ENCODE assay signal across 8 cellular contexts in the genomic region with DNA sequence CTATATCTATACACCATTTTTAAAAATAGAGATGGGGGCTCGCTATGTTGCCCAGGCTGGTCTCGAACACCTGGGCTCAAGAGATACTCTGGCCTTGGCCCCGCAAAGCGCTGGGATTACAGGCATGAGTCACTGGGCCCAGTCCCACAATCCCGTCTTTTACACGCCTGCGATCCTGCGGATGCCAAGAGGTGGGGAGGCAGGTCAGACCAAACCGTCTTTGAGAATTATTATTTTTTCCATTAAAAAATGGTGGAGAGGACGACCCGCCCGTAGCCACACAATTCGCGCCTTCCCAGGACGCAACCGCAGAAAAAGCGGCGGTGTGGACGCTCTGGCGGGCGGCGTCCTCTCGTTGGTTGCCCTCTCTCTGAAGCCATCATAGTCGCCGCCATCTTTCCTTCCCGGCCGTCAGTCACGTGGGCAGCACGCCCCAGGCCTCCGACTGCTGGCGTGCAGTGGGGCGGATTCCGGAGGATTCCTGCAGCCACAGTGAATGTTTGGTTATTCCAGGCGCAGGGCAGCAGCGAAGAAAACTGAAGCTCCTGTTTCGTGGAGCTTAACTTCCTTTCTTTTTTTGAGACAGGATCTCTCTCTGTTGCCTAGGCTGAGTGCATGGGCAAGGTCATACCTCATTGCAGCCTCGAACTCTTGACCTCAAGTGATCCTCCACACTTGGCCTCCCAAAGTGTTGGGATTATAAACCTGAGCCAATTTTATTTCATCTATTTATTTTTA. TPM values are rescaled to one million over a fixed set of nuclear protein-coding genes. Genes with fewer than 3 reads are reported as not detected.
DNase-seq lines count a peak whose midpoint lies in the region; TF ChIP-seq lines count a peak whose summit lies in the region.

No MANE protein-coding gene starts in this region.

- H3K4me1 ChIP-seq in HEK293 (ENCODE audit: control insufficient read depth, insufficient read depth, low read length) (peaks cover 9% of the 10 kb centered on the region), liver (ENCODE audit: control insufficient read depth in 4 of 4, insufficient read depth in 4 of 4, low read length in 3 of 4) (peaks cover 13 to 37% (median 25%) of the 10 kb centered on the region in 4 donors)

- CTCF ChIA-PET in HEK293 (lab: Yijun Ruan, JAX), result interaction anchor here (0.6 to 2.4 kb wide), 5 partner anchors 15 to 355 kb away, joined by 3 to 14 read pairs (median 3); a partner anchor contains a TSS

- no peaks in the 10 kb centered on the region for H3K27me3 ChIP-seq in liver (ENCODE audit: control insufficient read depth in 4 of 4, insufficient read depth in 4 of 4, low read length in 3 of 4)

- H3K9me3 ChIP-seq in HEK293 (ENCODE audit: control insufficient read depth, insufficient read depth, low read depth, low read length) (no peaks in the 10 kb centered on the region), liver (ENCODE audit: control insufficient read depth in 4 of 4, low read length in 3 of 4) (no peaks in the 10 kb centered on the region)

- peak in 1 of 2 donors; percentile 48 for TF ChIP-seq RAD21 in liver (IDR thresholded peaks at IDR 0.05)

- H3K4me3 ChIP-seq in HEK293 (ENCODE audit: low read depth, low read length) (peak overlapping the region; percentile 28), liver (ENCODE audit: low read depth in 1 of 3, low read length in 3 of 3) (peak overlapping the region in 2 of 3 donors; percentile 34 to 41)

- H3K27ac ChIP-seq in HEK293 (ENCODE audit: extremely low read depth, low read depth, low read length), result peak overlapping the region; percentile 91
- H3K27ac ChIP-seq in liver (ENCODE audit: low read depth in 1 of 2, low read length in 2 of 2), result peak overlapping the region; percentile 42 to 83

- TF ChIP-seq CTCF in HEK293 (tag by site-specific recombination; IDR thresholded peaks at IDR 0.05), result no peak
- no peak for TF ChIP-seq CTCF in liver (IDR thresholded peaks at IDR 0.05; ENCODE audit: low read depth, low read length, missing input control)

- 21% methylated on average over 37 of the region's 37 CpGs for WGBS in liver

- H3K36me3 ChIP-seq in HEK293 (ENCODE audit: control insufficient read depth in 2 of 2, insufficient read depth in 1 of 2, low read length in 2 of 2) (no peaks in the 10 kb centered on the region), liver (ENCODE audit: control insufficient read depth in 4 of 4, insufficient read depth in 3 of 4, low read depth in 1 of 4, low read length in 3 of 4) (no peaks in the 10 kb centered on the region)

- DNase-seq in DMS153 (lab: John Stamatoyannopoulos, UW), result peak; percentile 81
- DNase-seq in NCI-H345 (lab: John Stamatoyannopoulos, UW), result peak; percentile 84
- peak; percentile 81 to 84 for DNase-seq in activated CD4-positive, alpha-beta T cell treated with anti-CD3 and anti-CD28 coated beads, Interleukin-2, amount 50 U/mL, for 48 hours
- peak; percentile 95 for DNase-seq in dermis blood vessel endothelial cell
- peak; percentile 83 for DNase-seq in stimulated activated CD4-positive, alpha-beta T cell treated with anti-CD3 and anti-CD28 coated beads, Interleukin-2, amount 100 ng/mL, for 24 hours
- no peak for DNase-seq in KG1 (lab: John Stamatoyannopoulos, UW)

- peak overlapping the region in 1 of 2 donors; percentile 63 for H3K9ac ChIP-seq in liver (ENCODE audit: low read depth in 1 of 2, low read length in 2 of 2)

- POLR2A ChIA-PET in HEK293 (lab: Yijun Ruan, JAX), result interaction anchor here (2.4 to 2.8 kb wide), 2 partner anchors 10 to 131 kb away, joined by 12 to 13 read pairs; a partner anchor contains a TSS

TF ChIP-seq in HEK293, 187 proteins besides CTCF, POLR2A, EP300 and RAD21 (continues in another document):
- TF ChIP-seq ZNF792 (tag by site-specific recombination; IDR thresholded peaks at IDR 0.05) (no peak), ZNF211 (tag by site-specific recombination; IDR thresholded peaks at IDR 0.05; ENCODE audit: low read depth) (no peak), ZNF48 (tag by site-specific recombination; IDR thresholded peaks at IDR 0.05) (no peak), ZNF155 (tag by site-specific recombination; IDR thresholded peaks at IDR 0.05) (no peak), SP3 (tag by site-specific recombination; IDR thresholded peaks at IDR 0.05) (peak; percentile 92), ZNF777 (tag by site-specific recombination; IDR thresholded peaks at IDR 0.05; ENCODE audit: borderline replicate concordance) (no peak), ZNF416 (tag by site-specific recombination; IDR thresholded peaks at IDR 0.05) (no peak), ZNF169 (tag by site-specific recombination; IDR thresholded peaks at IDR 0.05) (no peak), ZNF544 (tag by site-specific recombination; IDR thresholded peaks at IDR 0.05) (no peak), KLF16 (tag by site-specific recombination; IDR thresholded peaks at IDR 0.05) (peak; percentile 95), ZNF324 (tag by site-specific recombination; IDR thresholded peaks at IDR 0.05) (peak; percentile 98), ZNF112 (tag by site-specific recombination; IDR thresholded peaks at IDR 0.05) (no peak), ZBTB8A (tag by site-specific recombination; IDR thresholded peaks at IDR 0.05) (peak; percentile 67), SALL2 (tag by site-specific recombination; IDR thresholded peaks at IDR 0.05; ENCODE audit: borderline replicate concordance) (no peak)
- TF ChIP-seq, protein P1, sequence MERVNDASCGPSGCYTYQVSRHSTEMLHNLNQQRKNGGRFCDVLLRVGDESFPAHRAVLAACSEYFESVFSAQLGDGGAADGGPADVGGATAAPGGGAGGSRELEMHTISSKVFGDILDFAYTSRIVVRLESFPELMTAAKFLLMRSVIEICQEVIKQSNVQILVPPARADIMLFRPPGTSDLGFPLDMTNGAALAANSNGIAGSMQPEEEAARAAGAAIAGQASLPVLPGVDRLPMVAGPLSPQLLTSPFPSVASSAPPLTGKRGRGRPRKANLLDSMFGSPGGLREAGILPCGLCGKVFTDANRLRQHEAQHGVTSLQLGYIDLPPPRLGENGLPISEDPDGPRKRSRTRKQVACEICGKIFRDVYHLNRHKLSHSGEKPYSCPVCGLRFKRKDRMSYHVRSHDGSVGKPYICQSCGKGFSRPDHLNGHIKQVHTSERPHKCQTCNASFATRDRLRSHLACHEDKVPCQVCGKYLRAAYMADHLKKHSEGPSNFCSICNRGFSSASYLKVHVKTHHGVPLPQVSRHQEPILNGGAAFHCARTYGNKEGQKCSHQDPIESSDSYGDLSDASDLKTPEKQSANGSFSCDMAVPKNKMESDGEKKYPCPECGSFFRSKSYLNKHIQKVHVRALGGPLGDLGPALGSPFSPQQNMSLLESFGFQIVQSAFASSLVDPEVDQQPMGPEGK (tag by site-specific recombination; IDR thresholded peaks at IDR 0.05), result peak; percentile 76; the same call in 1 of the 2 replicates

TF ChIP-seq in liver, 16 proteins besides CTCF, POLR2A, EP300 and RAD21:
- TF ChIP-seq RXRA (IDR thresholded peaks at IDR 0.05) (peak; percentile 82 to 93), YY1 (IDR thresholded peaks at IDR 0.05) (peak; percentile 99), EGR1 (IDR thresholded peaks at IDR 0.05; ENCODE audit: low read depth in 2 of 2) (no peak), SP1 (IDR thresholded peaks at IDR 0.05) (peak; percentile 62), JUND (IDR thresholded peaks at IDR 0.05) (peak in 1 of 2 donors; percentile 52), HNF4A (conservative IDR thresholded peaks at IDR 0.05) (peak in 1 of 2 donors; percentile 33), GABPA (IDR thresholded peaks at IDR 0.05 in 1 of 2, conservative IDR thresholded peaks at IDR 0.05 in 1 of 2) (no peak), NR2F2 (IDR thresholded peaks at IDR 0.05) (peak; percentile 73)
- TF ChIP-seq, protein P2, sequence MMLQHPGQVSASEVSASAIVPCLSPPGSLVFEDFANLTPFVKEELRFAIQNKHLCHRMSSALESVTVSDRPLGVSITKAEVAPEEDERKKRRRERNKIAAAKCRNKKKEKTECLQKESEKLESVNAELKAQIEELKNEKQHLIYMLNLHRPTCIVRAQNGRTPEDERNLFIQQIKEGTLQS (IDR thresholded peaks at IDR 0.05), result peak; percentile 55
- TF ChIP-seq, protein P3, sequence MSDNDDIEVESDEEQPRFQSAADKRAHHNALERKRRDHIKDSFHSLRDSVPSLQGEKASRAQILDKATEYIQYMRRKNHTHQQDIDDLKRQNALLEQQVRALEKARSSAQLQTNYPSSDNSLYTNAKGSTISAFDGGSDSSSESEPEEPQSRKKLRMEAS (IDR thresholded peaks at IDR 0.05), result peak; percentile 79
- TF ChIP-seq, protein P4, sequence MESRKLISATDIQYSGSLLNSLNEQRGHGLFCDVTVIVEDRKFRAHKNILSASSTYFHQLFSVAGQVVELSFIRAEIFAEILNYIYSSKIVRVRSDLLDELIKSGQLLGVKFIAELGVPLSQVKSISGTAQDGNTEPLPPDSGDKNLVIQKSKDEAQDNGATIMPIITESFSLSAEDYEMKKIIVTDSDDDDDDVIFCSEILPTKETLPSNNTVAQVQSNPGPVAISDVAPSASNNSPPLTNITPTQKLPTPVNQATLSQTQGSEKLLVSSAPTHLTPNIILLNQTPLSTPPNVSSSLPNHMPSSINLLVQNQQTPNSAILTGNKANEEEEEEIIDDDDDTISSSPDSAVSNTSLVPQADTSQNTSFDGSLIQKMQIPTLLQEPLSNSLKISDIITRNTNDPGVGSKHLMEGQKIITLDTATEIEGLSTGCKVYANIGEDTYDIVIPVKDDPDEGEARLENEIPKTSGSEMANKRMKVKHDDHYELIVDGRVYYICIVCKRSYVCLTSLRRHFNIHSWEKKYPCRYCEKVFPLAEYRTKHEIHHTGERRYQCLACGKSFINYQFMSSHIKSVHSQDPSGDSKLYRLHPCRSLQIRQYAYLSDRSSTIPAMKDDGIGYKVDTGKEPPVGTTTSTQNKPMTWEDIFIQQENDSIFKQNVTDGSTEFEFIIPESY (IDR thresholded peaks at IDR 0.05), result peak; percentile 41

RNA-seq across cellular contexts. Expression of a gene that starts 9.9 kb away (rescaled TPM):
- total RNA-seq in dermis blood vessel endothelial cell, result 415 and 590 TPM in 2 replicates
- 10 to 100 TPM; 48.6 to 53.0 TPM for total RNA-seq in liver
- polyA plus RNA-seq in liver, result 10 to 100 TPM; 14.4 to 51.3 TPM

RNA-seq across cellular contexts. Expression of a gene that starts 15.2 kb away (rescaled TPM):
- total RNA-seq in dermis blood vessel endothelial cell (37.1 and 39.9 TPM in 2 replicates), liver (10 to 100 TPM; 10.5 to 17.2 TPM)
- polyA plus RNA-seq in liver, result 1 to 10 TPM; 1.8 to 8.4 TPM

RNA-seq across cellular contexts. Expression of a gene that starts 29.9 kb away (rescaled TPM):
- 43.6 and 61.4 TPM in 2 replicates for total RNA-seq in dermis blood vessel endothelial cell
- 10 to 100 TPM; 14.6 to 18.6 TPM for total RNA-seq in liver
- polyA plus RNA-seq in liver, result 10 to 100 TPM; 17.7 to 30.7 TPM

RNA-seq across cellular contexts. Expression of a gene that starts 37.6 kb away (rescaled TPM):
- total RNA-seq in dermis blood vessel endothelial cell (43.9 and 53.9 TPM in 2 replicates), liver (10 to 100 TPM; 28.6 to 45.0 TPM)
- 10 to 100 TPM; 27.2 to 32.1 TPM for polyA plus RNA-seq in liver

RNA-seq across cellular contexts. Expression of a gene that starts 52.2 kb away (rescaled TPM):
- total RNA-seq in dermis blood vessel endothelial cell (2.2 and 2.9 TPM in 2 replicates), liver (1 to 10 TPM; 3.1 to 4.9 TPM)
- 1 to 10 TPM; 2.3 to 3.4 TPM for polyA plus RNA-seq in liver
